In genomic region chr1:32072622-32073386, GRCh38 we compare ENCODE assay signal across 8 cellular contexts. TPM values are rescaled to one million over a fixed set of nuclear protein-coding genes. Genes with fewer than 3 reads are reported as not detected.
DNase-seq lines count a peak whose midpoint lies in the region; ATAC-seq lines count a peak whose summit lies in the region.

Gene TMEM39B (plus strand): TSS chr1:32072939. CDS start chr1:32073048, 109 bp downstream.

- DNase-seq in COLO829 (ENCODE audit: low spot score) (peak; percentile 96), HT1080 (ENCODE audit: low read depth) (peak; percentile 98), NOMO-1 (lab: John Stamatoyannopoulos, UW; ENCODE audit: unreplicated experiment in 2 of 2) (peak; percentile 95 to 97), lung microvascular endothelial cell (ENCODE audit: low read depth in 2 of 2) (peak; percentile 97)
- DNase-seq in activated CD8-positive, alpha-beta memory T cell treated with anti-CD3 and anti-CD28 coated beads for 24 hours = peak; percentile 96
- DNase-seq in effector CD4-positive, alpha-beta T cell = peak; percentile 90
- DNase-seq in stimulated activated CD4-positive, alpha-beta T cell treated with anti-CD3 and anti-CD28 coated beads, TNF-alpha, amount 100 ng/mL, for 48 hours (ENCODE audit: low read depth in 3 of 3) = peak; percentile 84 to 91 (median 91)

- peak; percentile 83 for ATAC-seq in GM21360 (IDR thresholded peaks at IDR 0.05; ENCODE audit: unreplicated experiment)

RNA-seq across cellular contexts. Expression of gene TMEM39B, which starts in this region (rescaled TPM):
- total RNA-seq in HT1080 (2014; rRNA removed; shearing (Covaris generic)) = 19.1 and 24.7 TPM in 2 replicates
- polyA plus RNA-seq in HT1080 (2015; cell fraction: cytosol; rRNA removed) = 19.4 and 21.4 TPM in 2 replicates
- polyA plus RNA-seq in HT1080 (2015; cell fraction: nucleus; rRNA removed) = 15.7 and 21.4 TPM in 2 replicates
- total RNA-seq in lung microvascular endothelial cell = 8.5 and 10.5 TPM in 2 replicates

Comparison
In these comparisons a context has a peak if more than half of its experiments do, and no peak if none do; other contexts are left out.
1. Peak in every context shown above with its lines: DNase-seq and ATAC-seq.